ENCODE assay signal across 21 cellular contexts in the genomic region with DNA sequence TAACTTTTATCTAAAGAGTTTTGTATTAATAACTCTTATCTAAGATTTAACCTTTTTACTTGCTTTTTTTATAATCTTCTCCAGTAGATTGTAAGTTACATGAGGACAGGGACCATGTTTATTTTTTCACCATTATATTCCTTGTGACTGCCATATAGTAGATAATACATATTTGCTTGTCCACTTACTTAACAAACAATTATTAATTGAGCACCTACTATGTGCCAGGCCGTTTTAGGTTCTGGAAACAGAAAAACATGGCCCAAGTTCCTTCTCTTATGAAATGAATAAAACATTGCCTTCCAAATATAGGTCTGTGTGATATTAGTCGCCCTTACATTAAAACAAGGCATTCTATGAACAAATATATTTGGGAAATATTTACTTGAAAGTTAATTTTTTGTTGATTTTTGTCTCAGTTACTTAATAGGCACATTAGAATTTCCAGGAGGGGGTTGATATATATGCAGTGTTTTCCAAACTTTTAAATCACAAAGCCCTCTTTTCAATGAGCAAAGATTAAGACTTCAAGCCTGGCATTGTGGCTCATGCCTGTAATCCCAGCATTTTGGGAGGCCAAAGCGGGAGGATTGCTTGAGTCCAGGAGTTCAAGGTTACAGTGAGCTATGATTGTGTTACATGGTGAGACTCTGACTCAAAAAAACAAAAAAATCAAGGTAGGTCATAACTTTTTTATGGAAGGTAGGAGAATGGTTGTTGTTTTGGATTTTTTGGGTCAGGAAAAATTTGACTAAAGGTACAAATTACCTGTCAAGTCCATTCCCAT. TPM values are rescaled to one million over a fixed set of nuclear protein-coding genes. Genes with fewer than 3 reads are reported as not detected.
DNase-seq lines count a peak whose midpoint lies in the region; ATAC-seq, FAIRE-seq and TF ChIP-seq lines count a peak whose summit lies in the region.
"Had no signal": no experiment of that assay in that cellular context is flagged by ENCODE, and none has a peak within 500 bp of the region (broad histone marks: within the 10 kb centered on the region; RNA-seq: fewer than 3 reads in every experiment).

No MANE protein-coding gene starts in this region.

- FAIRE-seq in HepG2 (lab: Jason Lieb, UNC) (no peak), GM19239 (lab: Jason Lieb, UNC) (peak; percentile 37), K562 (lab: Jason Lieb, UNC) (no peak), H54 (lab: Jason Lieb, UNC) (no peak)
- FAIRE-seq: A549, GM12891 had no signal

- H3K36me3 ChIP-seq in HepG2 (replicated peaks in 1 of 2; ENCODE audit: control insufficient read depth in 1 of 2, insufficient read depth in 2 of 2, low read length in 2 of 2) (no peaks in the 10 kb centered on the region), right lobe of liver (no peaks in the 10 kb centered on the region), K562 (ENCODE audit: control insufficient read depth, insufficient read depth, low read length) (no peaks in the 10 kb centered on the region)
- H3K36me3 ChIP-seq: BLaER1 treated with 17β-estradiol and CSF1 and Interleukin-3, amounts not matched to agents 10 nM and 100 nM had no signal

- TF ChIP-seq RAD21 in HepG2 (CRISPR knock-in tag; IDR thresholded peaks at IDR 0.05): no peak
- no peak for TF ChIP-seq RAD21 in K562 (CRISPR knock-in tag; conservative IDR thresholded peaks at IDR 0.05 in 1 of 2, IDR thresholded peaks at IDR 0.05 in 1 of 2)

- intact Hi-C loops in HepG2 (cut with micrococcal nuclease; ENCODE audit: unreplicated experiment) (no loop called here), right lobe of liver (cut with DNase I) (no loop called here), K562 (cut with micrococcal nuclease) (no loop called here)

- no peak for DNase-seq in HepG2 (ENCODE audit: low spot score)
- no peak for DNase-seq in right lobe of liver
- DNase-seq in GM19239 (ENCODE audit: insufficient read length, low spot score): no peak
- no peak for DNase-seq in K562 (ENCODE audit: extremely low read depth in 1 of 4, low spot score in 3 of 4)
- no peak for DNase-seq in H54 (ENCODE audit: insufficient read length, low spot score)
- DNase-seq in activated gamma-delta T cell (lab: John Stamatoyannopoulos, UW): no peak
- DNase-seq: AML-193; CD4-positive, alpha-beta T cell; CD8-positive, alpha-beta T cell; DMS153; DMS53; DMS79; DND-41; EL; GF-D8 had no signal

- no peak overlapping the region for H3K9ac ChIP-seq in HepG2 (ENCODE audit: insufficient read depth, low read depth, low read length)
- no peak overlapping the region for H3K9ac ChIP-seq in K562 (ENCODE audit: insufficient read depth in 1 of 2, low read depth in 2 of 2, low read length in 2 of 2)
- H3K9ac ChIP-seq: BLaER1 treated with 17β-estradiol and CSF1 and Interleukin-3, amounts not matched to agents 10 nM and 100 nM had no signal

- H2AFZ ChIP-seq in HepG2 (ENCODE audit: low read length) (no peak overlapping the region), K562 (ENCODE audit: low read depth, low read length) (no peak overlapping the region)

- TF ChIP-seq EP300 in HepG2 (IDR thresholded peaks at IDR 0.05; ENCODE audit: low read depth in 2 of 2, low read length in 2 of 2): no peak
- TF ChIP-seq EP300 in HepG2 (CRISPR knock-in tag; IDR thresholded peaks at IDR 0.05; ENCODE audit: borderline replicate concordance): no peak
- no peak for TF ChIP-seq EP300 in K562 (IDR thresholded peaks at IDR 0.05; ENCODE audit: low read length)

- peaks cover 9% of the 10 kb centered on the region; the same call in 1 of the 2 replicates for H3K4me1 ChIP-seq in HepG2 (ENCODE audit: insufficient read depth, low read length)
- no peaks in the 10 kb centered on the region for H3K4me1 ChIP-seq in right lobe of liver
- H3K4me1 ChIP-seq in K562 (replicated peaks in 1 of 2; ENCODE audit: control insufficient read depth in 2 of 2, insufficient read depth in 2 of 2, low read length in 2 of 2): no peaks in the 10 kb centered on the region
- H3K4me1 ChIP-seq: A549; BLaER1 treated with 17β-estradiol and CSF1 and Interleukin-3, amounts not matched to agents 10 nM and 100 nM had no signal

- no peaks in the 10 kb centered on the region for H3K9me1 ChIP-seq in K562 (ENCODE audit: control insufficient read depth, insufficient read depth, low read length)

- no peaks in the 10 kb centered on the region for H3K9me3 ChIP-seq in HepG2 (ENCODE audit: low read length)
- no peaks in the 10 kb centered on the region for H3K9me3 ChIP-seq in right lobe of liver
- H3K9me3 ChIP-seq in K562 (replicated peaks; ENCODE audit: control insufficient read depth, insufficient read depth, low read depth, low read length): no peaks in the 10 kb centered on the region; the same call in 1 of the 2 replicates
- H3K9me3 ChIP-seq: A549; BLaER1 treated with 17β-estradiol and CSF1 and Interleukin-3, amounts not matched to agents 10 nM and 100 nM had no signal

- no peak overlapping the region for H3K4me3 ChIP-seq in HepG2 (replicated peaks in 1 of 3; ENCODE audit: insufficient read depth in 1 of 3, low read depth in 2 of 3, low read length in 3 of 3)
- H3K4me3 ChIP-seq in right lobe of liver: no peak overlapping the region
- H3K4me3 ChIP-seq in K562: no peak overlapping the region
- H3K4me3 ChIP-seq: A549; BLaER1 treated with 17β-estradiol and CSF1 and Interleukin-3, amounts not matched to agents 10 nM and 100 nM had no signal

- H3K27me3 ChIP-seq in HepG2 (ENCODE audit: control insufficient read depth in 1 of 2, insufficient read depth in 2 of 2, low read length in 2 of 2): no peaks in the 10 kb centered on the region
- H3K27me3 ChIP-seq in right lobe of liver: no peaks in the 10 kb centered on the region
- no peaks in the 10 kb centered on the region for H3K27me3 ChIP-seq in K562 (ENCODE audit: control insufficient read depth in 2 of 2, insufficient read depth in 2 of 2, low read length in 2 of 2)
- H3K27me3 ChIP-seq: BLaER1 treated with 17β-estradiol and CSF1 and Interleukin-3, amounts not matched to agents 10 nM and 100 nM had no signal

- POLR2A ChIA-PET in HepG2 (lab: Yijun Ruan, JAX) (no interaction called here), K562 (lab: Yijun Ruan, JAX) (no interaction called here)

- in situ Hi-C loops in HepG2 (cut with HindIII; ENCODE audit: extremely low pct_ligation_motif_present, low pct_unique_long_range_greater_than_20kb) (no loop called here), K562 (cut with MboI) (no loop called here)

- BruUV-seq in HepG2 (replicated peaks; lab: Mats Ljungman, UMichigan) (no TSS peak), K562 (replicated peaks; lab: Mats Ljungman, UMichigan) (no TSS peak)

- TF ChIP-seq CTCF in HepG2 (CRISPR knock-in tag; IDR thresholded peaks at IDR 0.05) (no peak), right lobe of liver (IDR thresholded peaks at IDR 0.05) (no peak), K562 (IDR thresholded peaks at IDR 0.05 in 2 of 3, conservative IDR thresholded peaks at IDR 0.05 in 1 of 3; ENCODE audit: insufficient read depth in 2 of 3, low read depth in 1 of 3, low read length in 3 of 3) (no peak)

- H3K79me2 ChIP-seq in HepG2 (ENCODE audit: insufficient read depth, low read length): no peaks in the 10 kb centered on the region
- no peaks in the 10 kb centered on the region for H3K79me2 ChIP-seq in K562 (ENCODE audit: control insufficient read depth, insufficient read depth, low read length)

- H3K4me2 ChIP-seq in HepG2 (ENCODE audit: low read depth, low read length): no peak overlapping the region
- H3K4me2 ChIP-seq in K562 (ENCODE audit: insufficient read depth, low read length): no peak overlapping the region
- H3K4me2 ChIP-seq: A549; BLaER1 treated with 17β-estradiol and CSF1 and Interleukin-3, amounts not matched to agents 10 nM and 100 nM had no signal

- CTCF ChIA-PET in HepG2 (lab: Yijun Ruan, JAX; ENCODE audit: low intra/inter-chr PET ratio, low total read pairs) (no interaction called here), K562 (lab: Yijun Ruan, JAX; ENCODE audit: low intra/inter-chr PET ratio) (no interaction called here)

- H3K27ac ChIP-seq in HepG2 (ENCODE audit: extremely low read length, insufficient read depth, low read length) (no peak overlapping the region), right lobe of liver (no peak overlapping the region), K562 (ENCODE audit: extremely low read depth, low read depth, low read length) (no peak overlapping the region)
- H3K27ac ChIP-seq: 22Rv1; A549; BLaER1 treated with 17β-estradiol and CSF1 and Interleukin-3, amounts not matched to agents 10 nM and 100 nM; C4-2B had no signal

- ATAC-seq in HepG2 (no peak), right lobe of liver (no peak), K562 (no peak), GM18861 (IDR thresholded peaks at IDR 0.05; ENCODE audit: unreplicated experiment) (no peak)
- ATAC-seq: A549; CD8-positive, alpha-beta T cell had no signal

- H4K20me1 ChIP-seq in HepG2 (ENCODE audit: insufficient read depth, low read length) (no peaks in the 10 kb centered on the region), K562 (replicated peaks; ENCODE audit: control insufficient read depth, insufficient read depth, low read length) (no peaks in the 10 kb centered on the region)
- H4K20me1 ChIP-seq: BLaER1 treated with 17β-estradiol and CSF1 and Interleukin-3, amounts not matched to agents 10 nM and 100 nM had no signal

- 93% methylated on average over 3 of the region's 3 CpGs for WGBS in HepG2 (ENCODE audit: low lambda C conversion rate)
- WGBS in right lobe of liver (ENCODE audit: insufficient coverage, low coverage, low lambda C conversion rate, missing lambda C conversion rate): 81% methylated on average over 3 of the region's 3 CpGs
- 51% methylated on average over 3 of the region's 3 CpGs for WGBS in K562 (ENCODE audit: insufficient coverage, low coverage, missing lambda C conversion rate)

- TF ChIP-seq POLR2A in HepG2 (IDR thresholded peaks at IDR 0.05; ENCODE audit: insufficient read depth in 1 of 2, low read depth in 2 of 2, low read length in 2 of 2): no peak
- no peak for TF ChIP-seq POLR2A in right lobe of liver (IDR thresholded peaks at IDR 0.05)
- no peak for TF ChIP-seq POLR2A in K562 (conservative IDR thresholded peaks at IDR 0.05)
- TF ChIP-seq POLR2A in H54 (IDR thresholded peaks at IDR 0.05; ENCODE audit: low read depth, low read length): no peak

RNA-seq across cellular contexts. Expression of a gene that starts 22.7 kb away (rescaled TPM):
- total RNA-seq in HepG2 (2016; rRNA removed; fragmentation: Illumina TruSeq; extraction: Trizol): 13.7 and 14.0 TPM in 2 replicates
- total RNA-seq in HepG2 (2016; cell fraction: cytosol; rRNA removed; fragmentation: Illumina TruSeq; extraction: Trizol; ENCODE audit: low read depth): 4.5 and 4.8 TPM in 2 replicates
- total RNA-seq in HepG2 (2016; cell fraction: insoluble cytoplasmic fraction; rRNA removed; fragmentation: Illumina TruSeq; extraction: Trizol): 12.6 and 14.5 TPM in 2 replicates
- 8.9 and 9.6 TPM in 2 replicates for total RNA-seq in HepG2 (2016; cell fraction: membrane; rRNA removed; fragmentation: Illumina TruSeq; extraction: Trizol)
- total RNA-seq in HepG2 (2016; cell fraction: nucleus; rRNA removed; fragmentation: Illumina TruSeq; extraction: Trizol): 8.9 and 10.3 TPM in 2 replicates
- polyA plus RNA-seq in HepG2 (2011; rRNA removed): 5.1 and 7.8 TPM in 2 replicates
- polyA plus RNA-seq in HepG2 (2011; cell fraction: cytosol; rRNA removed): 7.3 and 7.5 TPM in 2 replicates
- 2.3 and 4.0 TPM in 2 replicates for polyA plus RNA-seq in HepG2 (2011; cell fraction: nucleus; rRNA removed)
- polyA plus RNA-seq in HepG2 (2012): 4.7 and 10.1 TPM in 2 replicates
- polyA plus RNA-seq in HepG2 (2016; cell fraction: cytosol; fragmentation: Illumina TruSeq; extraction: Trizol; ENCODE audit: low read depth): 3.9 and 4.1 TPM in 2 replicates
- 21.4 and 22.7 TPM in 2 replicates for polyA plus RNA-seq in HepG2 (2016; cell fraction: insoluble cytoplasmic fraction; fragmentation: Illumina TruSeq; extraction: Trizol; ENCODE audit: low read depth)
- polyA plus RNA-seq in HepG2 (2016; cell fraction: membrane; fragmentation: Illumina TruSeq; extraction: Trizol; ENCODE audit: low read depth): 9.0 and 9.1 TPM in 2 replicates
- 13.7 and 14.7 TPM in 2 replicates for polyA plus RNA-seq in HepG2 (2016; cell fraction: nucleus; fragmentation: Illumina TruSeq; extraction: Trizol; ENCODE audit: insufficient read depth, low read depth)
- polyA minus RNA-seq in HepG2 (2011; rRNA and poly(A)+ RNA removed; ENCODE audit: low replicate concordance): 5.8 and 52.1 TPM in 2 replicates
- 4.9 and 5.0 TPM in 2 replicates for polyA minus RNA-seq in HepG2 (2011; cell fraction: cytosol; rRNA and poly(A)+ RNA removed)
- 3.1 and 7.9 TPM in 2 replicates for polyA minus RNA-seq in HepG2 (2011; cell fraction: nucleus; rRNA and poly(A)+ RNA removed)
- 1 to 10 TPM; 1.2 to 6.7 (median 3.1) TPM for total RNA-seq in right lobe of liver
- 15.8 and 16.4 TPM in 2 replicates for total RNA-seq in K562 (2011; cell fraction: chromatin; rRNA removed; ENCODE audit: low replicate concordance)
- 19.7 and 20.7 TPM in 2 replicates for total RNA-seq in K562 (2011; cell fraction: nucleolus; rRNA removed)
- 19.7 and 23.7 TPM in 2 replicates for total RNA-seq in K562 (2011; cell fraction: nucleoplasm; rRNA removed)
- 74.3 and 82.0 TPM in 2 replicates for total RNA-seq in K562 (2014; rRNA removed)
- 38.2 and 41.3 TPM in 2 replicates for total RNA-seq in K562 (2014; rRNA removed; fragmentation: Illumina TruSeq; extraction: Trizol)
- 64.5 and 67.1 TPM in 2 replicates for total RNA-seq in K562 (2015; rRNA removed; fragmentation: Illumina TruSeq; extraction: Trizol)
- total RNA-seq in K562 (2021): 56.7 and 62.2 TPM in 2 replicates
- 27.0 and 28.5 TPM in 2 replicates for polyA plus RNA-seq in K562 (2011; rRNA removed)
- polyA plus RNA-seq in K562 (2011; cell fraction: cytosol; rRNA removed): 30.9 and 35.2 TPM in 2 replicates
- 17.3 and 17.5 TPM in 2 replicates for polyA plus RNA-seq in K562 (2011; cell fraction: nucleus; rRNA removed)
- 67.6 and 71.5 TPM in 2 replicates for polyA plus RNA-seq in K562 (2012)
- polyA plus RNA-seq in K562 (2014; fragmentation: Illumina TruSeq; extraction: Trizol): 40.5 and 45.9 TPM in 2 replicates
- 10 to 100 TPM; 11.9 to 18.2 TPM for polyA plus RNA-seq in K562 (2014; fragmentation: Nextera tagmentation; extraction: Ambion mirVana)
- polyA plus RNA-seq in K562 (2014; rRNA removed): 56.3 and 56.4 TPM in 2 replicates
- polyA minus RNA-seq in K562 (2011; rRNA and poly(A)+ RNA removed): 25.9 and 29.4 TPM in 2 replicates
- polyA minus RNA-seq in K562 (2011; cell fraction: cytosol; rRNA and poly(A)+ RNA removed): 17.3 and 18.8 TPM in 2 replicates
- 17.5 and 42.1 TPM in 2 replicates for polyA minus RNA-seq in K562 (2011; cell fraction: nucleus; rRNA and poly(A)+ RNA removed)

RNA-seq across cellular contexts. Expression of a gene that starts 32.7 kb away (rescaled TPM):
- 63.3 and 82.8 TPM in 2 replicates for total RNA-seq in HepG2 (2016; rRNA removed; fragmentation: Illumina TruSeq; extraction: Trizol)
- total RNA-seq in HepG2 (2016; cell fraction: cytosol; rRNA removed; fragmentation: Illumina TruSeq; extraction: Trizol; ENCODE audit: low read depth): 40.5 and 48.6 TPM in 2 replicates
- 63.0 and 76.3 TPM in 2 replicates for total RNA-seq in HepG2 (2016; cell fraction: insoluble cytoplasmic fraction; rRNA removed; fragmentation: Illumina TruSeq; extraction: Trizol)
- 58.2 and 67.7 TPM in 2 replicates for total RNA-seq in HepG2 (2016; cell fraction: membrane; rRNA removed; fragmentation: Illumina TruSeq; extraction: Trizol)
- total RNA-seq in HepG2 (2016; cell fraction: nucleus; rRNA removed; fragmentation: Illumina TruSeq; extraction: Trizol): 57.2 and 61.7 TPM in 2 replicates
- 15.6 and 19.4 TPM in 2 replicates for polyA plus RNA-seq in HepG2 (2011; rRNA removed)
- 8.4 and 15.7 TPM in 2 replicates for polyA plus RNA-seq in HepG2 (2011; cell fraction: cytosol; rRNA removed)
- polyA plus RNA-seq in HepG2 (2011; cell fraction: nucleus; rRNA removed): 5.8 and 7.7 TPM in 2 replicates
- polyA plus RNA-seq in HepG2 (2012): 38.8 and 46.7 TPM in 2 replicates
- polyA plus RNA-seq in HepG2 (2016; cell fraction: cytosol; fragmentation: Illumina TruSeq; extraction: Trizol; ENCODE audit: low read depth): 21.2 and 29.2 TPM in 2 replicates
- 72.2 and 73.8 TPM in 2 replicates for polyA plus RNA-seq in HepG2 (2016; cell fraction: insoluble cytoplasmic fraction; fragmentation: Illumina TruSeq; extraction: Trizol; ENCODE audit: low read depth)
- polyA plus RNA-seq in HepG2 (2016; cell fraction: membrane; fragmentation: Illumina TruSeq; extraction: Trizol; ENCODE audit: low read depth): 36.3 and 46.3 TPM in 2 replicates
- polyA plus RNA-seq in HepG2 (2016; cell fraction: nucleus; fragmentation: Illumina TruSeq; extraction: Trizol; ENCODE audit: insufficient read depth, low read depth): 32.7 and 33.6 TPM in 2 replicates
- 14.1 and 57.5 TPM in 2 replicates for polyA minus RNA-seq in HepG2 (2011; rRNA and poly(A)+ RNA removed; ENCODE audit: low replicate concordance)
- polyA minus RNA-seq in HepG2 (2011; cell fraction: cytosol; rRNA and poly(A)+ RNA removed): 29.2 and 31.0 TPM in 2 replicates
- 53.7 and 80.9 TPM in 2 replicates for polyA minus RNA-seq in HepG2 (2011; cell fraction: nucleus; rRNA and poly(A)+ RNA removed)
- total RNA-seq in right lobe of liver: 10 to 100 TPM; 24.1 to 32.4 (median 31.6) TPM
- 281 and 434 TPM in 2 replicates for total RNA-seq in K562 (2011; cell fraction: chromatin; rRNA removed; ENCODE audit: low replicate concordance)
- 44.0 and 67.8 TPM in 2 replicates for total RNA-seq in K562 (2011; cell fraction: nucleolus; rRNA removed)
- total RNA-seq in K562 (2011; cell fraction: nucleoplasm; rRNA removed): 165 and 180 TPM in 2 replicates
- 76.3 and 76.7 TPM in 2 replicates for total RNA-seq in K562 (2014; rRNA removed)
- total RNA-seq in K562 (2014; rRNA removed; fragmentation: Illumina TruSeq; extraction: Trizol): 225 and 267 TPM in 2 replicates
- total RNA-seq in K562 (2015; rRNA removed; fragmentation: Illumina TruSeq; extraction: Trizol): 163 and 176 TPM in 2 replicates
- 186 and 190 TPM in 2 replicates for total RNA-seq in K562 (2021)
- 88.2 and 118 TPM in 2 replicates for polyA plus RNA-seq in K562 (2011; rRNA removed)
- polyA plus RNA-seq in K562 (2011; cell fraction: cytosol; rRNA removed): 12.0 and 44.0 TPM in 2 replicates
- polyA plus RNA-seq in K562 (2011; cell fraction: nucleus; rRNA removed): 30.1 and 41.4 TPM in 2 replicates
- 144 and 167 TPM in 2 replicates for polyA plus RNA-seq in K562 (2012)
- polyA plus RNA-seq in K562 (2014; fragmentation: Illumina TruSeq; extraction: Trizol): 186 and 212 TPM in 2 replicates
- 10 to 100 TPM; 48.7 to 60.9 TPM for polyA plus RNA-seq in K562 (2014; fragmentation: Nextera tagmentation; extraction: Ambion mirVana)
- 78.9 and 92.7 TPM in 2 replicates for polyA plus RNA-seq in K562 (2014; rRNA removed)
- polyA minus RNA-seq in K562 (2011; rRNA and poly(A)+ RNA removed): 295 and 351 TPM in 2 replicates
- polyA minus RNA-seq in K562 (2011; cell fraction: cytosol; rRNA and poly(A)+ RNA removed): 85.8 and 99.9 TPM in 2 replicates
- polyA minus RNA-seq in K562 (2011; cell fraction: nucleus; rRNA and poly(A)+ RNA removed): 46.4 and 174 TPM in 2 replicates
